ENCODE assay signal across 9 cellular contexts in genomic region chr19:33175156-33175782, GRCh38. TPM values are rescaled to one million over a fixed set of nuclear protein-coding genes. Genes with fewer than 3 reads are reported as not detected.
DNase-seq lines count a peak whose midpoint lies in the region; ATAC-seq and TF ChIP-seq lines count a peak whose summit lies in the region.
"Had no signal": no experiment of that assay in that cellular context is flagged by ENCODE, and none has a peak within 500 bp of the region (broad histone marks: within the 10 kb centered on the region; RNA-seq: fewer than 3 reads in every experiment).

No MANE protein-coding gene starts in this region.

- peaks cover 24% of the 10 kb centered on the region for H3K4me1 Mint-ChIP-seq in activated T-helper 2 cell treated with anti-CD3 and anti-CD28 coated beads, Interferon-gamma antibody, Interleukin-2, Interleukin-4, amounts not matched to agents 10 μg/mL and 5 μg/mL and 100 μg/mL, durations not matched to agents 14 hours and 24 hours and 36 hours (ENCODE audit: low read depth)
- peaks cover 25% of the 10 kb centered on the region for H3K4me1 Mint-ChIP-seq in nephron

- ATAC-seq in HG03342 (IDR thresholded peaks at IDR 0.05; ENCODE audit: unreplicated experiment) = no peak

- H3K27me3 Mint-ChIP-seq in activated T-helper 2 cell treated with anti-CD3 and anti-CD28 coated beads, Interferon-gamma antibody, Interleukin-2, Interleukin-4, amounts not matched to agents 10 μg/mL and 5 μg/mL and 100 μg/mL, durations not matched to agents 14 hours and 24 hours and 36 hours (ENCODE audit: low read depth) = peaks cover 5% of the 10 kb centered on the region
- H3K27me3 Mint-ChIP-seq in nephron (ENCODE audit: low read depth) = no peaks in the 10 kb centered on the region

- intact Hi-C loops in activated T-helper 2 cell treated with anti-CD3 and anti-CD28 coated beads, Interferon-gamma antibody, Interleukin-2, Interleukin-4, amounts not matched to agents 10 μg/mL and 5 μg/mL and 100 μg/mL, durations not matched to agents 14 hours and 24 hours and 36 hours (cut with micrococcal nuclease) = loop anchor here (5.0 kb wide), 1 partner anchor 483 kb away; the partner anchor contains the start of gene NUDT19

- DNase-seq in AG10803 (ENCODE audit: low read depth) = no peak
- DNase-seq in H7 = peak; percentile 8
- DNase-seq in activated T-helper 2 cell treated with anti-CD3 and anti-CD28 coated beads, Interferon-gamma antibody, Interleukin-2, Interleukin-4, amounts not matched to agents 10 μg/mL and 5 μg/mL and 100 μg/mL, durations not matched to agents 14 hours and 24 hours and 36 hours (ENCODE audit: low spot score) = no peak
- no peak for DNase-seq in activated gamma-delta T cell (lab: John Stamatoyannopoulos, UW)
- DNase-seq in medulla oblongata (ENCODE audit: extremely low spot score) = no peak
- no peak for DNase-seq in stimulated activated CD4-positive, alpha-beta T cell treated with anti-CD3 and anti-CD28 coated beads, Interleukin-1b, Interleukin-23, amount 100 ng/mL, for 48 hours
- DNase-seq: activated CD4-positive, CD25-positive, alpha-beta regulatory T cell had no signal

- no peaks in the 10 kb centered on the region for H3K36me3 ChIP-seq in H7 (replicated peaks; ENCODE audit: control insufficient read depth, insufficient read depth, low read length)

- TF ChIP-seq CTCF in AG10803 (conservative IDR thresholded peaks at IDR 0.05; ENCODE audit: low read length) (no peak), nephron (IDR thresholded peaks at IDR 0.05; ENCODE audit: unreplicated experiment in 3 of 3) (no peak)

- H3K4me3 ChIP-seq in AG10803 (ENCODE audit: low read length) (peak overlapping the region; percentile 81), H7 (ENCODE audit: insufficient read depth, low read depth, low read length) (no peak overlapping the region)

- peak overlapping the region; percentile 87 for H3K4me3 Mint-ChIP-seq in activated T-helper 2 cell treated with anti-CD3 and anti-CD28 coated beads, Interferon-gamma antibody, Interleukin-2, Interleukin-4, amounts not matched to agents 10 μg/mL and 5 μg/mL and 100 μg/mL, durations not matched to agents 14 hours and 24 hours and 36 hours (ENCODE audit: low read depth)
- peak overlapping the region; percentile 90 to 96 (median 92) for H3K4me3 Mint-ChIP-seq in nephron

- peaks cover 4% of the 10 kb centered on the region for H3K36me3 Mint-ChIP-seq in activated T-helper 2 cell treated with anti-CD3 and anti-CD28 coated beads, Interferon-gamma antibody, Interleukin-2, Interleukin-4, amounts not matched to agents 10 μg/mL and 5 μg/mL and 100 μg/mL, durations not matched to agents 14 hours and 24 hours and 36 hours (ENCODE audit: low read depth)
- H3K36me3 Mint-ChIP-seq in nephron (ENCODE audit: low read depth) = no peaks in the 10 kb centered on the region

- no peaks in the 10 kb centered on the region for H3K9me3 Mint-ChIP-seq in activated T-helper 2 cell treated with anti-CD3 and anti-CD28 coated beads, Interferon-gamma antibody, Interleukin-2, Interleukin-4, amounts not matched to agents 10 μg/mL and 5 μg/mL and 100 μg/mL, durations not matched to agents 14 hours and 24 hours and 36 hours
- peaks cover 4% of the 10 kb centered on the region for H3K9me3 Mint-ChIP-seq in nephron

- peak overlapping the region; percentile 91 for H3K27ac Mint-ChIP-seq in activated T-helper 2 cell treated with anti-CD3 and anti-CD28 coated beads, Interferon-gamma antibody, Interleukin-2, Interleukin-4, amounts not matched to agents 10 μg/mL and 5 μg/mL and 100 μg/mL, durations not matched to agents 14 hours and 24 hours and 36 hours
- peak overlapping the region; percentile 83 to 97 (median 96) for H3K27ac Mint-ChIP-seq in nephron

- 0 out of 2 replicates have a peak, but pooled peaks cover 2% of the 10 kb centered on the region for H3K27me3 ChIP-seq in H7 (ENCODE audit: control insufficient read depth, insufficient read depth, low read length)

RNA-seq across cellular contexts. Expression of gene LRP3, which starts 18.9 kb away (rescaled TPM):
- total RNA-seq in H7 (2014; rRNA removed; shearing (Covaris generic)) = 54.8 and 57.7 TPM in 2 replicates
- 0.21 and 0.30 TPM in 2 replicates for total RNA-seq in activated T-helper 2 cell treated with anti-CD3 and anti-CD28 coated beads, Interferon-gamma antibody, Interleukin-2, Interleukin-4, amounts not matched to agents 10 μg/mL and 5 μg/mL and 100 μg/mL, durations not matched to agents 14 hours and 24 hours and 36 hours

RNA-seq across cellular contexts. Expression of gene WDR88, which starts 43.4 kb away (rescaled TPM):
- not detected in 2 replicates for total RNA-seq in H7 (2014; rRNA removed; shearing (Covaris generic))
- total RNA-seq in activated T-helper 2 cell treated with anti-CD3 and anti-CD28 coated beads, Interferon-gamma antibody, Interleukin-2, Interleukin-4, amounts not matched to agents 10 μg/mL and 5 μg/mL and 100 μg/mL, durations not matched to agents 14 hours and 24 hours and 36 hours = not detected in 2 replicates

RNA-seq across cellular contexts. Expression of gene SLC7A10, which starts 50.4 kb away (rescaled TPM):
- 2.4 and 3.0 TPM in 2 replicates for total RNA-seq in H7 (2014; rRNA removed; shearing (Covaris generic))
- total RNA-seq in activated T-helper 2 cell treated with anti-CD3 and anti-CD28 coated beads, Interferon-gamma antibody, Interleukin-2, Interleukin-4, amounts not matched to agents 10 μg/mL and 5 μg/mL and 100 μg/mL, durations not matched to agents 14 hours and 24 hours and 36 hours = not detected in 2 replicates

Comparison
In these comparisons a context has a peak if more than half of its experiments do, and no peak if none do; other contexts are left out.
1. RNA of gene LRP3, which starts 18.9 kb away (total RNA-seq): 54.8 to 57.7 TPM in H7; 0.21 to 0.30 TPM in activated T-helper 2 cell treated with anti-CD3 and anti-CD28 coated beads, Interferon-gamma antibody, Interleukin-2, Interleukin-4, amounts not matched to agents 10 μg/mL and 5 μg/mL and 100 μg/mL, durations not matched to agents 14 hours and 24 hours and 36 hours; every median in the first group is over 10 times any median in the second.